ENCODE assay signal across 8 cellular contexts in genomic region chr6:90219168-90219985, GRCh38.
DNase-seq lines count a peak whose midpoint lies in the region; ATAC-seq and TF ChIP-seq lines count a peak whose summit lies in the region.

No MANE protein-coding gene starts in this region.

- ATAC-seq in HG03342 (IDR thresholded peaks at IDR 0.05; ENCODE audit: unreplicated experiment): no peak
- no peak for ATAC-seq in activated T-cell treated with anti-CD3 and anti-CD28 coated beads, Interleukin-2, amount 50 U/mL, for 4 hours

- H3K4me1 ChIP-seq in subcutaneous abdominal adipose tissue (ENCODE audit: control insufficient read depth in 5 of 5, insufficient read depth in 5 of 5, low read length in 5 of 5): peaks cover 1 to 35% (median 29%) of the 10 kb centered on the region in 5 donors

- no peaks in the 10 kb centered on the region for H3K27me3 Mint-ChIP-seq in activated T-cell treated with anti-CD3 and anti-CD28 coated beads, Interleukin-2, amount 50 U/mL, for 4 hours (ENCODE audit: low read depth)

- H3K27me3 ChIP-seq in kidney epithelial cell (ENCODE audit: control insufficient read depth, insufficient read depth, low read length) (no peaks in the 10 kb centered on the region), subcutaneous abdominal adipose tissue (ENCODE audit: control insufficient read depth in 5 of 5, insufficient read depth in 4 of 5, low read length in 5 of 5) (no peaks in the 10 kb centered on the region)

- peaks cover 26% of the 10 kb centered on the region for H3K4me1 Mint-ChIP-seq in activated T-cell treated with anti-CD3 and anti-CD28 coated beads, Interleukin-2, amount 50 U/mL, for 4 hours (ENCODE audit: low read depth)

- H3K36me3 ChIP-seq in kidney epithelial cell (ENCODE audit: control insufficient read depth, insufficient read depth, low read length): no peaks in the 10 kb centered on the region
- no peaks in the 10 kb centered on the region for H3K36me3 ChIP-seq in subcutaneous abdominal adipose tissue (ENCODE audit: control insufficient read depth in 5 of 5, insufficient read depth in 5 of 5, low read length in 5 of 5)

- in situ Hi-C loops in astrocyte of the spinal cord (cut with HindIII; ENCODE audit: low sequenced_read_pairs): no loop called here

- peaks cover 0 to 7% (median 4%) of the 10 kb centered on the region in 5 donors for H3K9me3 ChIP-seq in subcutaneous abdominal adipose tissue (ENCODE audit: control insufficient read depth in 5 of 5, low read length in 5 of 5)

- TF ChIP-seq CTCF in astrocyte of the spinal cord (IDR thresholded peaks at IDR 0.05; ENCODE audit: low read depth, low read length): no peak
- no peak for TF ChIP-seq CTCF in kidney epithelial cell (IDR thresholded peaks at IDR 0.05; ENCODE audit: insufficient read depth, low read length, poor library complexity, severe bottlenecking)

- peaks cover 23% of the 10 kb centered on the region for H3K36me3 Mint-ChIP-seq in activated T-cell treated with anti-CD3 and anti-CD28 coated beads, Interleukin-2, amount 50 U/mL, for 4 hours (ENCODE audit: insufficient read depth)

- DNase-seq in EL: peak; percentile 52
- DNase-seq in NCI-H187 treated with DMSO at 0.1 percent for 48 hours (lab: John Stamatoyannopoulos, UW): peak; percentile 45
- DNase-seq in astrocyte of the spinal cord (ENCODE audit: low read depth, low spot score): peak; percentile 93
- peak; percentile 48 for DNase-seq in kidney epithelial cell (ENCODE audit: low read depth)
- no peak for DNase-seq in activated T-cell treated with anti-CD3 and anti-CD28 coated beads, Interleukin-2, amount 50 U/mL, for 4 hours
- DNase-seq in SIG-M5 treated with dmso at 0.1 percent for 504 hours (lab: John Stamatoyannopoulos, UW; ENCODE audit: unreplicated experiment): no peak

- H3K9me3 Mint-ChIP-seq in activated T-cell treated with anti-CD3 and anti-CD28 coated beads, Interleukin-2, amount 50 U/mL, for 4 hours: peaks cover 8% of the 10 kb centered on the region

- peak overlapping the region; percentile 88 for H3K27ac ChIP-seq in subcutaneous abdominal adipose tissue (ENCODE audit: low read depth, low read length)

- no peak overlapping the region for H3K4me3 Mint-ChIP-seq in activated T-cell treated with anti-CD3 and anti-CD28 coated beads, Interleukin-2, amount 50 U/mL, for 4 hours

- H3K9ac ChIP-seq in subcutaneous abdominal adipose tissue (ENCODE audit: low read length in 5 of 5): peak overlapping the region in 4 of 5 donors; percentile 22 to 62 (median 44)

- H3K4me3 ChIP-seq in astrocyte of the spinal cord (ENCODE audit: low read depth, low read length) (peak overlapping the region; percentile 25), kidney epithelial cell (ENCODE audit: low read depth, low read length) (no peak overlapping the region), subcutaneous abdominal adipose tissue (ENCODE audit: low read depth in 1 of 5, low read length in 5 of 5) (peak overlapping the region; percentile 7 to 64 (median 30))

Comparison
In these comparisons a context has a peak if more than half of its experiments do, and no peak if none do; other contexts are left out.
1. DNase-seq: peak in EL (single experiment), NCI-H187 treated with DMSO at 0.1 percent for 48 hours (single experiment), astrocyte of the spinal cord (single experiment) and kidney epithelial cell (single experiment); none in activated T-cell treated with anti-CD3 and anti-CD28 coated beads, Interleukin-2, amount 50 U/mL, for 4 hours (single experiment) and SIG-M5 treated with dmso at 0.1 percent for 504 hours (single experiment).